ENCODE assay signal across 21 cellular contexts in the genomic region with DNA sequence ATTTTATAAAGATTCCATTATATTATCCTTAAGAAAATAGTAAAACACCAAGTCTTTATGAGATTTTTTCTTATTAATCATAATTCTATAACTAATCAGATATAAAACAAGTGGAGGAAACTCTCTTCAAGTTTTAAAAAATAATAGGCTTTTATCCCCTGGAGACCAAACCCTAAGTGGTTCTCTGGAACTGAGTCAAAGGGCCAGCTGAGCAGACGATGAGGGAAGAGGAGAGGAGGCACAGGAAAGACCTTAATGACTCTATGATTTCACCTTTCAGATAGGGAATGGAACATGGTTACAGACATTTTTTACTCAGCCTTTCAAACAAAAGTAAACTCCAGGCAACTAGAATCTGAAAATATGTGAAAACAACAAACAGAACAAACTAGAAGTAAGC.
"Had no signal": no experiment of that assay in that cellular context is flagged by ENCODE, and none has a peak within 500 bp of the region (broad histone marks: within the 10 kb centered on the region; RNA-seq: fewer than 3 reads in every experiment).

No MANE protein-coding gene starts in this region.

- H3K9me3 ChIP-seq: body of pancreas, left ventricle myocardium inferior, thoracic aorta had no signal

- FAIRE-seq: endometrium, frontal cortex had no signal

- H3K4me1 ChIP-seq: body of pancreas had no signal

- H3K27me3 ChIP-seq: body of pancreas had no signal

- H3K4me3 ChIP-seq: body of pancreas, left ventricle myocardium inferior, thoracic aorta had no signal

- H3K36me3 ChIP-seq: left ventricle myocardium inferior, thoracic aorta, WERI-Rb-1 had no signal

- DNase-seq: activated CD4-positive, alpha-beta T cell treated with anti-CD3 and anti-CD28 coated beads, Interleukin-2, amount 10 ng/mL, durations not matched to agents 7 days and 5 days; activated CD4-positive, CD25-positive, alpha-beta regulatory T cell treated with anti-CD3 and anti-CD28 coated beads, Interleukin-2, amount 50 U/mL, for 72 hours; activated CD8-positive, alpha-beta memory T cell treated with anti-CD3 and anti-CD28 coated beads, Interleukin-2, amount 10 ng/mL, durations not matched to agents 7 days and 5 days; activated CD8-positive, alpha-beta T cell treated with anti-CD3 and anti-CD28 coated beads for 36 hours; activated gamma-delta T cell treated with Interleukin-2 at 50 U/mL for 16 hours; activated T-cell treated with anti-CD3 and anti-CD28 coated beads for 4 hours; anterior cingulate cortex; body of pancreas; effector CD4-positive, alpha-beta T cell; erythroblast; glutamatergic neuron; hippocampal formation; left ventricle myocardium inferior; mammary epithelial cell; natural killer cell; stimulated activated CD4-positive, alpha-beta T cell treated with anti-CD3 and anti-CD28 coated beads, Interleukin-2, amount 100 ng/mL, for 48 hours; stimulated activated naive CD4-positive, alpha-beta T cell; WERI-Rb-1 had no signal

- ATAC-seq: activated CD8-positive, alpha-beta memory T cell treated with anti-CD3 and anti-CD28 coated beads, Interleukin-2, amount 10 ng/mL, durations not matched to agents 7 days and 5 days; activated CD8-positive, alpha-beta T cell treated with anti-CD3 and anti-CD28 coated beads for 36 hours; body of pancreas; natural killer cell had no signal

- H3K27ac ChIP-seq: body of pancreas, left ventricle myocardium inferior, thoracic aorta, WERI-Rb-1 had no signal
